Comparison of ENCODE assay signal across 21 cellular contexts in genomic region chr6:37460805-37461204, GRCh38.
"Had no signal": no experiment of that assay in that cellular context is flagged by ENCODE, and none has a peak within 500 bp of the region (broad histone marks: within the 10 kb centered on the region; RNA-seq: fewer than 3 reads in every experiment).

No MANE protein-coding gene starts in this region.

- H3K4me2 ChIP-seq: hepatocyte had no signal

- H3K4me1 Mint-ChIP-seq: activated CD4-positive, alpha-beta T cell treated with anti-CD3 and anti-CD28 coated beads for 36 hours; mesothelial cell of epicardium; stimulated activated naive CD8-positive, alpha-beta T cell treated with anti-CD3 and anti-CD28 coated beads, Interleukin-15, amount 100 ng/mL, for 72 hours; WTC11 had no signal

- H3K79me2 ChIP-seq: hepatocyte had no signal

- H3K4me3 Mint-ChIP-seq: activated CD4-positive, alpha-beta T cell treated with anti-CD3 and anti-CD28 coated beads for 36 hours; activated CD8-positive, alpha-beta T cell treated with anti-CD3 and anti-CD28 coated beads for 36 hours; activated T-cell treated with anti-CD3 and anti-CD28 coated beads, Interleukin-2, amount 50 U/mL, for 4 hours; dendritic cell treated with granulocyte-macrophage colony-stimulating factor and Interleukin-4, amounts not matched to agents 40 ng/mL and 50 ng/mL, for 4 days; mesothelial cell of epicardium; stimulated activated naive CD8-positive, alpha-beta T cell treated with anti-CD3 and anti-CD28 coated beads, Interleukin-15, amount 100 ng/mL, for 72 hours; WTC11 had no signal

- H3K4me3 ChIP-seq: adrenal gland, cardiac muscle cell, hepatocyte, lower lobe of right lung, prostate gland, skin epidermis, suprapubic skin, transverse colon, uterus had no signal

- H3K9me3 ChIP-seq: adrenal gland, lower lobe of right lung, prostate gland, suprapubic skin, transverse colon, uterus had no signal

- H3K4me1 ChIP-seq: lower lobe of right lung, prostate gland, transverse colon, uterus had no signal

- H3K36me3 ChIP-seq: uterus had no signal

- H3K9me3 Mint-ChIP-seq: activated CD8-positive, alpha-beta T cell treated with anti-CD3 and anti-CD28 coated beads for 36 hours; activated T-cell treated with anti-CD3 and anti-CD28 coated beads, Interleukin-2, amount 50 U/mL, for 4 hours; dendritic cell treated with granulocyte-macrophage colony-stimulating factor and Interleukin-4, amounts not matched to agents 40 ng/mL and 50 ng/mL, for 4 days; mesothelial cell of epicardium; stimulated activated naive CD8-positive, alpha-beta T cell treated with anti-CD3 and anti-CD28 coated beads, Interleukin-15, amount 100 ng/mL, for 72 hours; WTC11 had no signal

- H3K27ac Mint-ChIP-seq: activated CD4-positive, alpha-beta T cell treated with anti-CD3 and anti-CD28 coated beads for 36 hours; activated CD8-positive, alpha-beta T cell treated with anti-CD3 and anti-CD28 coated beads for 36 hours; dendritic cell treated with granulocyte-macrophage colony-stimulating factor and Interleukin-4, amounts not matched to agents 40 ng/mL and 50 ng/mL, for 4 days; mesothelial cell of epicardium; WTC11 had no signal

- H3K27me3 ChIP-seq: adrenal gland, cardiac muscle cell, hepatocyte, suprapubic skin, transverse colon, uterus had no signal

- H3K27me3 Mint-ChIP-seq: activated CD4-positive, alpha-beta T cell treated with anti-CD3 and anti-CD28 coated beads for 36 hours; activated CD8-positive, alpha-beta T cell treated with anti-CD3 and anti-CD28 coated beads for 36 hours; dendritic cell treated with granulocyte-macrophage colony-stimulating factor and Interleukin-4, amounts not matched to agents 40 ng/mL and 50 ng/mL, for 4 days; stimulated activated naive CD8-positive, alpha-beta T cell treated with anti-CD3 and anti-CD28 coated beads, Interleukin-15, amount 100 ng/mL, for 72 hours had no signal

- H2AFZ ChIP-seq: hepatocyte had no signal

- ATAC-seq: activated CD4-positive, alpha-beta T cell treated with anti-CD3 and anti-CD28 coated beads for 36 hours; activated CD8-positive, alpha-beta T cell treated with anti-CD3 and anti-CD28 coated beads for 36 hours; activated T-cell treated with anti-CD3 and anti-CD28 coated beads, Interleukin-2, amount 50 U/mL, for 4 hours; lower lobe of right lung; right cardiac atrium; stimulated activated naive CD8-positive, alpha-beta T cell treated with anti-CD3 and anti-CD28 coated beads, Interleukin-15, amount 100 ng/mL, for 72 hours had no signal

- H3K27ac ChIP-seq: adrenal gland, hepatocyte, lower lobe of right lung, prostate gland, skin epidermis, suprapubic skin, transverse colon, uterus had no signal

- DNase-seq: activated CD4-positive, alpha-beta T cell treated with anti-CD3 and anti-CD28 coated beads for 36 hours; activated CD8-positive, alpha-beta T cell treated with anti-CD3 and anti-CD28 coated beads for 36 hours; activated effector memory CD4-positive, alpha-beta T cell treated with Interleukin-2 at 50 U/mL for 16 hours; activated naive CD4-positive, alpha-beta T cell treated with anti-CD3 and anti-CD28 coated beads, Interleukin-2, amount 50 U/mL, for 16 hours; activated T-cell treated with anti-CD3 and anti-CD28 coated beads, Interleukin-2, amount 50 U/mL, for 4 hours; effector memory CD4-positive, alpha-beta T cell; foreskin fibroblast; lower lobe of right lung; right cardiac atrium; stimulated activated naive CD8-positive, alpha-beta T cell treated with anti-CD3 and anti-CD28 coated beads, Interleukin-15, amount 100 ng/mL, for 72 hours; transverse colon; uterus had no signal
